1 cellular context compared by ENCODE assay signal in genomic region chr16:71467810-71468209, GRCh38.
A peak's percentile ranks its signal among the peaks of the same experiment; 100 is the strongest.
TF ChIP-seq lines count a peak whose summit lies in the region.

No MANE protein-coding gene starts in this region.

TF ChIP-seq in HepG2, 621 proteins besides CTCF, POLR2A, EP300 and RAD21 (continued from another document and continues in another):
- TF ChIP-seq ARID4A (CRISPR knock-in tag; IDR thresholded peaks at IDR 0.05; ENCODE audit: borderline replicate concordance) (peak; percentile 83), MXD1 (CRISPR knock-in tag; IDR thresholded peaks at IDR 0.05) (peak; percentile 90; the same call in 1 of the 2 replicates), ZNF207 (IDR thresholded peaks at IDR 0.05; ENCODE audit: borderline replicate concordance) (no peak), CENPBD1 (CRISPR knock-in tag; IDR thresholded peaks at IDR 0.05; ENCODE audit: borderline replicate concordance, low read depth) (peak; percentile 70; the same call in 1 of the 2 replicates), SAFB2 (CRISPR knock-in tag; IDR thresholded peaks at IDR 0.05; ENCODE audit: borderline replicate concordance, low read depth) (peak; percentile 73; the same call in 1 of the 2 replicates), TCF7L2 (IDR thresholded peaks at IDR 0.05; ENCODE audit: low read depth, low read length) (no peak), ZNF550 (CRISPR knock-in tag; IDR thresholded peaks at IDR 0.05; ENCODE audit: borderline replicate concordance) (no peak), ATF3 (CRISPR knock-in tag; IDR thresholded peaks at IDR 0.05) (peak; percentile 85), RNF219 (CRISPR knock-in tag; IDR thresholded peaks at IDR 0.05) (no peak), FOXJ3 (CRISPR knock-in tag; IDR thresholded peaks at IDR 0.05; ENCODE audit: borderline replicate concordance) (0 out of 2 replicates have a peak, but pooled peaks have one; percentile 32), SSRP1 (CRISPR knock-in tag; IDR thresholded peaks at IDR 0.05) (no peak), CREB3 (CRISPR knock-in tag; IDR thresholded peaks at IDR 0.05) (peak; percentile 91), SIN3A (IDR thresholded peaks at IDR 0.05; ENCODE audit: borderline replicate concordance, low read depth, low read length) (peak; percentile 100), ZNF83 (CRISPR knock-in tag; IDR thresholded peaks at IDR 0.05; ENCODE audit: borderline replicate concordance) (peak; percentile 97; the same call in 1 of the 2 replicates), POLR2AphosphoS5 (IDR thresholded peaks at IDR 0.05; ENCODE audit: low read depth, low read length) (no peak), ZNF407 (CRISPR knock-in tag; IDR thresholded peaks at IDR 0.05; ENCODE audit: not compliant biosample characterization) (peak; percentile 77), ISX (CRISPR knock-in tag; conservative IDR thresholded peaks at IDR 0.05) (peak; percentile 97), PHF21A (CRISPR knock-in tag; IDR thresholded peaks at IDR 0.05) (no peak), ZC3H13 (CRISPR knock-in tag; IDR thresholded peaks at IDR 0.05) (peak; percentile 57; the same call in 1 of the 2 replicates), ZNF367 (CRISPR knock-in tag; IDR thresholded peaks at IDR 0.05; ENCODE audit: borderline replicate concordance) (peak; percentile 81; the same call in 1 of the 2 replicates), PBX3 (CRISPR knock-in tag; IDR thresholded peaks at IDR 0.05; ENCODE audit: borderline replicate concordance) (peak; percentile 94), ZSCAN9 (CRISPR knock-in tag; IDR thresholded peaks at IDR 0.05; ENCODE audit: borderline replicate concordance) (peak; percentile 100), ZNF34 (CRISPR knock-in tag; IDR thresholded peaks at IDR 0.05; ENCODE audit: borderline replicate concordance) (no peak), SMAD3 (CRISPR knock-in tag; IDR thresholded peaks at IDR 0.05) (peak; percentile 97), HIVEP1 (CRISPR knock-in tag; IDR thresholded peaks at IDR 0.05) (0 out of 2 replicates have a peak, but pooled peaks have one; percentile 25), GTF3A (CRISPR knock-in tag; conservative IDR thresholded peaks at IDR 0.05) (no peak), ARNT2 (CRISPR knock-in tag; IDR thresholded peaks at IDR 0.05; ENCODE audit: low read depth) (peak; percentile 50; the same call in 1 of the 2 replicates), KDM2A (CRISPR knock-in tag; IDR thresholded peaks at IDR 0.05; ENCODE audit: borderline replicate concordance, low read depth) (peak; percentile 81), ATF7-NPFF (CRISPR knock-in tag; IDR thresholded peaks at IDR 0.05; ENCODE audit: low read depth) (peak; percentile 66), RAD51 (IDR thresholded peaks at IDR 0.05; ENCODE audit: borderline replicate concordance) (no peak), POGK (CRISPR knock-in tag; conservative IDR thresholded peaks at IDR 0.05) (peak; percentile 63; the same call in 1 of the 2 replicates), HDAC1 (CRISPR knock-in tag; IDR thresholded peaks at IDR 0.05) (peak; percentile 77), NR2C2 (CRISPR knock-in tag; IDR thresholded peaks at IDR 0.05; ENCODE audit: borderline replicate concordance) (0 out of 2 replicates have a peak, but pooled peaks have one; percentile 22)
